Comparison of ENCODE assay signal across 1 cellular context in the genomic region with DNA sequence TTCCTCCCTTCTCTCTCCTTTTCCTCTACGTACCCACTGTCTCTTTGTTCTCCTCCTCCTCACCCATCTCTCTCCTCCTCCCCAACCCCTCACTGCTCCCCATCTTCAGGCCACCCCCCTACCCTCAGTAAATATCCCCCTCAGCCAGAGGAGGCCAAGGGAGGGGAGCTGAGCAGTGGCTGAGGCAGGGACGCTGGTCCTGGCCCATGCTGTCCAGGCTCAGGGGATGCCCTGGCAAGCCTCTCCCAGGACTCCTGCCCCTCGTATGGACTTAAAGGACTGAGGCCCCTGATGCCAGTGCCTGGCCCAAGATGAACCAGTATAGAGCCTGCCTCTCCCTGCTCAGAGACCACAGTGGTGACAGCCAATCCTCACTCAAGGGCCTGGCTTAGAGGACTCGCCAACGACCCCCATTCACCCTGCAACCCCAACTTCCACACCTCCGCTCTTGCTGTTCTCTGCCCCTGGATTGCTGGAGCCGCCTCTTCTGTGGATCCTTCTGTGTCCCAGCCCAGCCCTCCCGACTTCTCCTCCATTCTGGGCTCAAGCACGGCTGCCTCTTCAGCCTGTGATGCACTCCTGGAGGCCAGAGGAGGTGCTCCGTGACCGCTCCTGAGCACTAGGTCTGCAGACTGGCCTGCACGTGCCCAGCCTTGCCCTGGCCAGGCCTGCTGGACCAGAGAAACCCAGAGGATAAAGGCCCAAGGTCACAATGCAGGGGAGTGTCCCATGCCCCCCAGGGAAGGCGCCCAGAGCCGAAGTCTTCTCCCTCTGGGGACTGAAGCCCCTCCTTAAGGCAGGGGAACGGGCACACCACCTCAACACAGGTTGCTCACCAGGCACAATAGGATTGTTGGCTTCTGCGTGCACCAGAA.
TF ChIP-seq lines count a peak whose summit lies in the region.

No MANE protein-coding gene starts in this region.

TF ChIP-seq in GM23338, 12 proteins besides CTCF, POLR2A, EP300 and RAD21 (continued from another document):
- TF ChIP-seq, protein P1, sequence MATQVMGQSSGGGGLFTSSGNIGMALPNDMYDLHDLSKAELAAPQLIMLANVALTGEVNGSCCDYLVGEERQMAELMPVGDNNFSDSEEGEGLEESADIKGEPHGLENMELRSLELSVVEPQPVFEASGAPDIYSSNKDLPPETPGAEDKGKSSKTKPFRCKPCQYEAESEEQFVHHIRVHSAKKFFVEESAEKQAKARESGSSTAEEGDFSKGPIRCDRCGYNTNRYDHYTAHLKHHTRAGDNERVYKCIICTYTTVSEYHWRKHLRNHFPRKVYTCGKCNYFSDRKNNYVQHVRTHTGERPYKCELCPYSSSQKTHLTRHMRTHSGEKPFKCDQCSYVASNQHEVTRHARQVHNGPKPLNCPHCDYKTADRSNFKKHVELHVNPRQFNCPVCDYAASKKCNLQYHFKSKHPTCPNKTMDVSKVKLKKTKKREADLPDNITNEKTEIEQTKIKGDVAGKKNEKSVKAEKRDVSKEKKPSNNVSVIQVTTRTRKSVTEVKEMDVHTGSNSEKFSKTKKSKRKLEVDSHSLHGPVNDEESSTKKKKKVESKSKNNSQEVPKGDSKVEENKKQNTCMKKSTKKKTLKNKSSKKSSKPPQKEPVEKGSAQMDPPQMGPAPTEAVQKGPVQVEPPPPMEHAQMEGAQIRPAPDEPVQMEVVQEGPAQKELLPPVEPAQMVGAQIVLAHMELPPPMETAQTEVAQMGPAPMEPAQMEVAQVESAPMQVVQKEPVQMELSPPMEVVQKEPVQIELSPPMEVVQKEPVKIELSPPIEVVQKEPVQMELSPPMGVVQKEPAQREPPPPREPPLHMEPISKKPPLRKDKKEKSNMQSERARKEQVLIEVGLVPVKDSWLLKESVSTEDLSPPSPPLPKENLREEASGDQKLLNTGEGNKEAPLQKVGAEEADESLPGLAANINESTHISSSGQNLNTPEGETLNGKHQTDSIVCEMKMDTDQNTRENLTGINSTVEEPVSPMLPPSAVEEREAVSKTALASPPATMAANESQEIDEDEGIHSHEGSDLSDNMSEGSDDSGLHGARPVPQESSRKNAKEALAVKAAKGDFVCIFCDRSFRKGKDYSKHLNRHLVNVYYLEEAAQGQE (IDR thresholded peaks at IDR 0.05; ENCODE audit: unreplicated experiment), result no peak
- TF ChIP-seq EZH2phosphoT487 (IDR thresholded peaks at IDR 0.05; ENCODE audit: unreplicated experiment), result no peak
- TF ChIP-seq ZNF462 (CRISPR knock-in tag; IDR thresholded peaks at IDR 0.05), result no peak
- no peak for TF ChIP-seq EZH2 (IDR thresholded peaks at IDR 0.05; ENCODE audit: low read depth, unreplicated experiment)
- TF ChIP-seq STAT1 (IDR thresholded peaks at IDR 0.05; ENCODE audit: unreplicated experiment), result no peak
- no peak for TF ChIP-seq CREB1 (CRISPR knock-in tag; IDR thresholded peaks at IDR 0.05; ENCODE audit: low read depth)
- TF ChIP-seq NANOG (IDR thresholded peaks at IDR 0.05; ENCODE audit: borderline replicate concordance), result no peak
